In genomic region chr11:134074766-134075165, GRCh38 we compare ENCODE assay signal across 29 cellular contexts.
"Had no signal": no experiment of that assay in that cellular context is flagged by ENCODE, and none has a peak within 500 bp of the region (broad histone marks: within the 10 kb centered on the region; RNA-seq: fewer than 3 reads in every experiment).

No MANE protein-coding gene starts in this region.

- H3K4me1 ChIP-seq: prostate gland had no signal

- DNase-seq: activated CD4-positive, alpha-beta T cell treated with anti-CD3 and anti-CD28 coated beads for 36 hours; activated CD4-positive, alpha-beta T cell treated with anti-CD3 and anti-CD28 coated beads, Interleukin-2, amount 50 U/mL, for 4 hours; activated CD4-positive, CD25-positive, alpha-beta regulatory T cell; activated effector memory CD4-positive, alpha-beta T cell treated with Interleukin-2 at 50 U/mL for 16 hours; activated naive CD4-positive, alpha-beta T cell treated with Interleukin-2 at 50 U/mL for 16 hours; activated T-cell treated with anti-CD3 and anti-CD28 coated beads for 4 hours; anterior cingulate cortex; caudate nucleus; effector CD4-positive, alpha-beta T cell; gastrocnemius medialis; head of caudate nucleus; hippocampal formation; left cardiac atrium; mammary epithelial cell; midbrain; natural killer cell; ovary; retina; stimulated activated CD4-positive, alpha-beta T cell treated with anti-CD3 and anti-CD28 coated beads, Interleukin-15, amount 100 ng/mL, for 24 hours; stimulated activated CD4-positive, alpha-beta T cell treated with anti-CD3 and anti-CD28 coated beads, Interleukin-2, amount 100 ng/mL, for 24 hours; stimulated activated naive B cell treated with anti-CD40 and anti-IgM and Interleukin-4, amounts not matched to agents 10 μg/mL and 1 μg/mL and 100 μg/mL, for 72 hours; T-cell; transverse colon had no signal

- H3K4me3 ChIP-seq: gastrocnemius medialis, ovary, prostate gland, suprapubic skin, transverse colon had no signal

- H3K9me3 ChIP-seq: gastrocnemius medialis, ovary, prostate gland, suprapubic skin, transverse colon had no signal

- H3K27ac ChIP-seq: epithelial cell of prostate, gastrocnemius medialis, ovary, prostate gland, suprapubic skin, transverse colon had no signal

- H3K27me3 ChIP-seq: ovary, suprapubic skin had no signal

- H3K4me3 Mint-ChIP-seq: activated CD4-positive, alpha-beta T cell treated with anti-CD3 and anti-CD28 coated beads for 36 hours; activated naive CD8-positive, alpha-beta T cell; natural killer cell; stimulated activated naive B cell treated with anti-CD40 and anti-IgM and Interleukin-4, amounts not matched to agents 10 μg/mL and 1 μg/mL and 100 μg/mL, for 72 hours; T-cell; T-helper 2 cell treated with Interferon-gamma antibody and Interleukin-4, amounts not matched to agents 5 μg/mL and 100 μg/mL, for 36 hours had no signal

- H3K36me3 Mint-ChIP-seq: natural killer cell, T-cell had no signal

- H3K36me3 ChIP-seq: gastrocnemius medialis, ovary, prostate gland, suprapubic skin, transverse colon had no signal

- H3K4me1 Mint-ChIP-seq: natural killer cell had no signal

- H3K27ac Mint-ChIP-seq: activated CD4-positive, alpha-beta T cell treated with anti-CD3 and anti-CD28 coated beads for 36 hours; activated naive CD8-positive, alpha-beta T cell; natural killer cell; stimulated activated naive B cell treated with anti-CD40 and anti-IgM and Interleukin-4, amounts not matched to agents 10 μg/mL and 1 μg/mL and 100 μg/mL, for 72 hours; T-cell; T-helper 2 cell treated with Interferon-gamma antibody and Interleukin-4, amounts not matched to agents 5 μg/mL and 100 μg/mL, for 36 hours had no signal

- H3K27me3 Mint-ChIP-seq: activated naive CD8-positive, alpha-beta T cell; stimulated activated naive B cell treated with anti-CD40 and anti-IgM and Interleukin-4, amounts not matched to agents 10 μg/mL and 1 μg/mL and 100 μg/mL, for 72 hours; T-cell had no signal

- ATAC-seq: activated CD4-positive, alpha-beta T cell treated with anti-CD3 and anti-CD28 coated beads for 36 hours; gastrocnemius medialis; natural killer cell; sciatic nerve; stimulated activated naive B cell treated with anti-CD40 and anti-IgM and Interleukin-4, amounts not matched to agents 10 μg/mL and 1 μg/mL and 100 μg/mL, for 72 hours; T-cell had no signal

- H3K9me3 Mint-ChIP-seq: natural killer cell; stimulated activated naive B cell treated with anti-CD40 and anti-IgM and Interleukin-4, amounts not matched to agents 10 μg/mL and 1 μg/mL and 100 μg/mL, for 72 hours; T-cell; T-helper 2 cell treated with Interferon-gamma antibody and Interleukin-4, amounts not matched to agents 5 μg/mL and 100 μg/mL, for 36 hours had no signal
